Comparison of ENCODE assay signal across 14 cellular contexts in the genomic region with DNA sequence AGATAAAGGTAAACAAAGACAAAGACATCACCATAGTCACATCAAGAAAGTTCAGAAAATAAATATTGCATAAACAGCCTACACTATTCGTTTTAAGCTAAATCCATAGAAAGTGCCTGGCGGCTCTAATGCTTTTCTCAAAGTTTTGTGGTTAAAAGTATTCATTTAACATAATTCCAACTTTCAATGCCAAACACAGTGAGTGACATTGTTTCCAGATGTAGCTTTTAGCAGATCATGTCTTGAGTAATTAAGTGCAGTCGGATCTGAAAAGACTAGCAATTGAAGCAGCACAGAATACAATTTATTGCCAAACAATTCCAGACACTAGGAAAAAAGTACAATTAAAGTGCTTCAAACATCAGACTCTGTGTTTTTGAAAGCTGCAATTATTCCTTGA.
"Had no signal": no experiment of that assay in that cellular context is flagged by ENCODE, and none has a peak within 500 bp of the region (broad histone marks: within the 10 kb centered on the region; RNA-seq: fewer than 3 reads in every experiment).

No MANE protein-coding gene starts in this region.

- H3K27me3 Mint-ChIP-seq: naive thymus-derived CD4-positive, alpha-beta T cell had no signal

- H3K27me3 ChIP-seq: gastroesophageal sphincter, neutrophil, ovary had no signal

- H3K4me3 ChIP-seq: gastroesophageal sphincter, lung, ovary had no signal

- H3K9me3 ChIP-seq: gastroesophageal sphincter, neutrophil, ovary had no signal

- H3K4me3 Mint-ChIP-seq: naive thymus-derived CD4-positive, alpha-beta T cell had no signal

- H3K27ac Mint-ChIP-seq: naive thymus-derived CD4-positive, alpha-beta T cell had no signal

- H3K36me3 ChIP-seq: gastroesophageal sphincter, neutrophil, ovary had no signal

- H3K4me1 ChIP-seq: gastroesophageal sphincter had no signal

- DNase-seq: dermis blood vessel endothelial cell; glutamatergic neuron; kidney; left cardiac atrium; left ventricle myocardium superior; naive thymus-derived CD4-positive, alpha-beta T cell; ovary; small intestine; stimulated activated CD4-positive, alpha-beta T cell treated with anti-CD3 and anti-CD28 coated beads, Interleukin-2, amount 100 ng/mL, for 48 hours; stimulated activated naive CD4-positive, alpha-beta T cell treated with Interleukin-2 at 50 U/mL for 16 hours; trophoblast cell had no signal

- H3K4me1 Mint-ChIP-seq: naive thymus-derived CD4-positive, alpha-beta T cell had no signal

- H3K36me3 Mint-ChIP-seq: naive thymus-derived CD4-positive, alpha-beta T cell had no signal

- H3K27ac ChIP-seq: gastroesophageal sphincter, neutrophil, ovary had no signal
